8 cellular contexts compared by ENCODE assay signal in genomic region chr5:95646569-95647330, GRCh38. TPM values are rescaled to one million over a fixed set of nuclear protein-coding genes. Genes with fewer than 3 reads are reported as not detected.
DNase-seq lines count a peak whose midpoint lies in the region; ATAC-seq and TF ChIP-seq lines count a peak whose summit lies in the region.

Gene RFESD (plus strand): TSS chr5:95646777. CDS start chr5:95652272, 5,495 bp downstream.

- H3K27me3 Mint-ChIP-seq in CD4-positive, alpha-beta memory T cell: no peaks in the 10 kb centered on the region

- DNase-seq in CD4-positive, alpha-beta memory T cell: peak; percentile 91 to 95 (median 92)
- DNase-seq in NCI-H774 (lab: John Stamatoyannopoulos, UW): peak; percentile 93
- peak; percentile 79 to 91 for DNase-seq in activated CD8-positive, alpha-beta memory T cell treated with anti-CD3 and anti-CD28 coated beads for 1 hour (ENCODE audit: extremely low read depth in 1 of 2, low read depth in 1 of 2)
- peak; percentile 86 for DNase-seq in effector CD4-positive, alpha-beta T cell
- peak; percentile 98 for DNase-seq in lung (ENCODE audit: low spot score)
- DNase-seq in stimulated activated CD4-positive, alpha-beta T cell treated with anti-CD3 and anti-CD28 coated beads, TNF-alpha, amount 100 ng/mL, for 24 hours (ENCODE audit: low read depth in 3 of 3): peak; percentile 89 to 96 (median 91)

- no peaks in the 10 kb centered on the region for H3K9me3 ChIP-seq in CD4-positive, alpha-beta memory T cell (ENCODE audit: control insufficient read depth in 1 of 2, low read length in 2 of 2)
- H3K9me3 ChIP-seq in lung (ENCODE audit: control insufficient read depth in 2 of 2, insufficient read depth in 1 of 2, low read length in 1 of 2): no peaks in the 10 kb centered on the region

- peak within 1 kb of the TSS; percentile 84 for H3K27ac ChIP-seq in CD4-positive, alpha-beta memory T cell (ENCODE audit: low read depth, low read length)
- H3K27ac ChIP-seq in lung (ENCODE audit: low read depth in 1 of 2, low read length in 1 of 2): peak within 1 kb of the TSS; percentile 93 to 98

- intact Hi-C loops in CD4-positive, alpha-beta memory T cell (cut with micrococcal nuclease): loop anchor here (1.0 to 10.0 kb wide), 7 partner anchors 14 to 1518 kb away; partner anchors contain the start of genes ARSK, CAST and ELL2

- H3K9me3 Mint-ChIP-seq in CD4-positive, alpha-beta memory T cell: no peaks in the 10 kb centered on the region

- no peaks in the 10 kb centered on the region for H3K27me3 ChIP-seq in CD4-positive, alpha-beta memory T cell (ENCODE audit: insufficient read depth, low read length)
- H3K27me3 ChIP-seq in lung (ENCODE audit: control insufficient read depth, insufficient read depth): no peaks in the 10 kb centered on the region

- H3K4me3 ChIP-seq in CD4-positive, alpha-beta memory T cell (ENCODE audit: low read length in 2 of 2): peak within 1 kb of the TSS; percentile 71 to 94
- peak within 1 kb of the TSS; percentile 2 for H3K4me3 ChIP-seq in lung

- peaks cover 1 to 3% of the 10 kb centered on the region in 2 donors for H3K36me3 Mint-ChIP-seq in CD4-positive, alpha-beta memory T cell

- peaks cover 31% of the 10 kb centered on the region for H3K4me1 ChIP-seq in CD4-positive, alpha-beta memory T cell (ENCODE audit: insufficient read depth, low read length)
- H3K4me1 ChIP-seq in lung (ENCODE audit: control insufficient read depth in 2 of 2, insufficient read depth in 2 of 2, low read length in 2 of 2): peaks cover 2 to 4% of the 10 kb centered on the region in 2 donors

- peak within 1 kb of the TSS; percentile 57 to 94 (median 93) for H3K27ac Mint-ChIP-seq in CD4-positive, alpha-beta memory T cell

- CTCF ChIA-PET in CD4-positive, alpha-beta memory T cell (lab: Charles Lee; ENCODE audit: partially characterized antibody): interaction anchor here (0.9 to 8.3 kb wide), 24 partner anchors 9 to 222 kb away, joined by 3 to 131 read pairs (median 4); partner anchors contain the start of genes ARSK and SKIC3

- ATAC-seq in GM19438 (IDR thresholded peaks at IDR 0.05; ENCODE audit: low read depth, unreplicated experiment) (peak; percentile 98), HG03571 (IDR thresholded peaks at IDR 0.05; ENCODE audit: unreplicated experiment) (peak; percentile 97), lung (ENCODE audit: insufficient read depth, low FRiP score) (peak; percentile 99)

- 1% methylated on average over 55 to 57 of the region's 57 CpGs for WGBS in lung, 2 donors

- peak within 1 kb of the TSS; percentile 87 to 93 (median 89) for H3K4me3 Mint-ChIP-seq in CD4-positive, alpha-beta memory T cell

- peak; percentile 0 for TF ChIP-seq CTCF in lung (IDR thresholded peaks at IDR 0.05; ENCODE audit: control extremely low read depth, extremely low read depth)

- H3K36me3 ChIP-seq in CD4-positive, alpha-beta memory T cell (ENCODE audit: insufficient read depth, low read length): no peaks in the 10 kb centered on the region
- no peaks in the 10 kb centered on the region for H3K36me3 ChIP-seq in lung (ENCODE audit: control insufficient read depth in 2 of 2, insufficient read depth in 2 of 2, low read length in 2 of 2)

- peaks cover 20 to 42% (median 26%) of the 10 kb centered on the region in 4 donors for H3K4me1 Mint-ChIP-seq in CD4-positive, alpha-beta memory T cell

- POLR2A ChIA-PET in CD4-positive, alpha-beta memory T cell (lab: Charles Lee; ENCODE audit: partially characterized antibody): interaction anchor here (0.6 to 6.8 kb wide), 21 partner anchors 9 to 222 kb away, joined by 3 to 110 read pairs (median 5); partner anchors contain the start of genes ARSK, GLRX, GPR150 and SKIC3

RNA-seq across cellular contexts. Expression of gene RFESD, which starts in this region (rescaled TPM):
- total RNA-seq in CD4-positive, alpha-beta memory T cell: 1 to 10 TPM; 9.1 to 9.3 TPM
- polyA plus RNA-seq in CD4-positive, alpha-beta memory T cell: 10 to 100 TPM in 1 of 2 donors, 1 to 10 TPM in 1; 9.9 to 11.8 TPM
- total RNA-seq in lung: 1 to 10 TPM; 3.8 to 6.4 TPM
- polyA plus RNA-seq in lung: 1 to 10 TPM; 2.6 to 3.4 TPM

Comparison
In these comparisons a context has a peak if more than half of its experiments do, and no peak if none do; other contexts are left out.
1. Peak in every context shown above with its lines: DNase-seq, ATAC-seq, H3K4me3 ChIP-seq and H3K27ac ChIP-seq.